Comparison of ENCODE assay signal across 33 cellular contexts in the genomic region with DNA sequence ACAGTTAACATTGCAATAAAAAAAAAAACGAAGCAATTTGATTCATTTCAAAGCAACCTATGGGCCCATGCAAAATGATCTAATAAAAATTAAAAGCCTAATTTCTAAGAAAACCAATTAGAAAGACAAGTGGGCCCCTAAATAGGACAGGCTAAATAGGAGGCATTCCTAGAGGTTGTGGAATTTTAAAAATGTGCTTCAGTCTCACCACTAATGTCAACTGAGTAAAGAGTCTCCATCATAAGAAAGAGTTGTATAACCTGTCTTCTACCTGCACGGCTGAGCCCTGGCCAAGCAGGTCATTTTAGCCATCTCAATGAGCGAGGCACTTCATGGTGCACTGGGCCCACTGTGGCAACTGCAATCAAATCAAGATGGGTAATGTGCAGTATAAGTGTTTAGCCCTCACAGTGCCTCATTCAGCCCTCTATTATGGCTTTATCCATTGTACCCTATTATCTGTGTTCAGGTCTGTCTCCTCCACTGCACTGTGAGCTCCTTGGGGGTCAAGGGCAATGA.
"Had no signal": no experiment of that assay in that cellular context is flagged by ENCODE, and none has a peak within 500 bp of the region (broad histone marks: within the 10 kb centered on the region; RNA-seq: fewer than 3 reads in every experiment).

No MANE protein-coding gene starts in this region.

- H3K9me3 ChIP-seq: ascending aorta, left ventricle myocardium inferior, pancreas, prostate gland had no signal

- ATAC-seq: naive thymus-derived CD8-positive, alpha-beta T cell; pancreas; sciatic nerve; stimulated activated effector memory CD8-positive, alpha-beta T cell treated with anti-CD3 and anti-CD28 coated beads, Interleukin-12 subunit alpha, Interleukin-12 subunit beta, amount 100 ng/mL, for 72 hours; stimulated activated naive CD8-positive, alpha-beta T cell treated with anti-CD3 and anti-CD28 coated beads, Interleukin-15, amount 100 ng/mL, for 72 hours had no signal

- H3K36me3 ChIP-seq: ascending aorta, brain microvascular endothelial cell, left ventricle myocardium inferior, pancreas, prostate gland, WERI-Rb-1 had no signal

- H3K9me3 Mint-ChIP-seq: activated CD4-positive, alpha-beta memory T cell treated with anti-CD3 and anti-CD28 coated beads, Interleukin-2, amount 10 ng/mL, durations not matched to agents 7 days and 5 days; activated CD4-positive, alpha-beta T cell treated with anti-CD3 and anti-CD28 coated beads, Interleukin-2, amount 10 ng/mL, durations not matched to agents 7 days and 5 days; activated naive CD4-positive, alpha-beta T cell treated with anti-CD3 and anti-CD28 coated beads, Interleukin-2, amount 10 ng/mL, durations not matched to agents 7 days and 5 days; activated naive CD8-positive, alpha-beta T cell treated with anti-CD3 and anti-CD28 coated beads, Interleukin-2, amount 10 ng/mL, durations not matched to agents 7 days and 5 days; activated T-cell treated with anti-CD3 and anti-CD28 coated beads, Interleukin-2, amount 50 U/mL, for 24 hours; stimulated activated effector memory CD8-positive, alpha-beta T cell treated with anti-CD3 and anti-CD28 coated beads, Interleukin-12 subunit alpha, Interleukin-12 subunit beta, amount 100 ng/mL, for 72 hours; stimulated activated naive CD8-positive, alpha-beta T cell treated with anti-CD3 and anti-CD28 coated beads, Interleukin-15, amount 100 ng/mL, for 72 hours; T-helper 1 cell treated with Interleukin-12 subunit alpha and Interleukin-12 subunit beta and Interleukin-4 antibody, amounts not matched to agents 30 μg/mL and 1 μg/mL, for 36 hours had no signal

- H3K4me1 Mint-ChIP-seq: activated CD4-positive, alpha-beta memory T cell treated with anti-CD3 and anti-CD28 coated beads, Interleukin-2, amount 10 ng/mL, durations not matched to agents 7 days and 5 days; activated CD4-positive, alpha-beta T cell treated with anti-CD3 and anti-CD28 coated beads, Interleukin-2, amount 10 ng/mL, durations not matched to agents 7 days and 5 days; activated naive CD4-positive, alpha-beta T cell treated with anti-CD3 and anti-CD28 coated beads, Interleukin-2, amount 10 ng/mL, durations not matched to agents 7 days and 5 days; activated naive CD8-positive, alpha-beta T cell treated with anti-CD3 and anti-CD28 coated beads, Interleukin-2, amount 10 ng/mL, durations not matched to agents 7 days and 5 days; naive thymus-derived CD8-positive, alpha-beta T cell; stimulated activated effector memory CD8-positive, alpha-beta T cell treated with anti-CD3 and anti-CD28 coated beads, Interleukin-12 subunit alpha, Interleukin-12 subunit beta, amount 100 ng/mL, for 72 hours; stimulated activated naive CD8-positive, alpha-beta T cell treated with anti-CD3 and anti-CD28 coated beads, Interleukin-15, amount 100 ng/mL, for 72 hours had no signal

- H3K27me3 Mint-ChIP-seq: stimulated activated naive CD8-positive, alpha-beta T cell treated with anti-CD3 and anti-CD28 coated beads, Interleukin-15, amount 100 ng/mL, for 72 hours had no signal

- H3K4me3 ChIP-seq: ascending aorta, coronary artery, left ventricle myocardium inferior, pancreas, prostate gland, skin epidermis had no signal

- H3K27ac ChIP-seq: ascending aorta, brain microvascular endothelial cell, coronary artery, left ventricle myocardium inferior, pancreas, prostate gland, skin epidermis, WERI-Rb-1 had no signal

- H3K27ac Mint-ChIP-seq: activated CD4-positive, alpha-beta memory T cell treated with anti-CD3 and anti-CD28 coated beads, Interleukin-2, amount 10 ng/mL, durations not matched to agents 7 days and 5 days; activated CD4-positive, alpha-beta T cell treated with anti-CD3 and anti-CD28 coated beads, Interleukin-2, amount 10 ng/mL, durations not matched to agents 7 days and 5 days; activated naive CD4-positive, alpha-beta T cell treated with anti-CD3 and anti-CD28 coated beads, Interleukin-2, amount 10 ng/mL, durations not matched to agents 7 days and 5 days; activated naive CD8-positive, alpha-beta T cell treated with anti-CD3 and anti-CD28 coated beads, Interleukin-2, amount 10 ng/mL, durations not matched to agents 7 days and 5 days; activated T-cell treated with anti-CD3 and anti-CD28 coated beads, Interleukin-2, amount 50 U/mL, for 24 hours; naive thymus-derived CD8-positive, alpha-beta T cell; stimulated activated effector memory CD8-positive, alpha-beta T cell treated with anti-CD3 and anti-CD28 coated beads, Interleukin-12 subunit alpha, Interleukin-12 subunit beta, amount 100 ng/mL, for 72 hours; stimulated activated naive CD8-positive, alpha-beta T cell treated with anti-CD3 and anti-CD28 coated beads, Interleukin-15, amount 100 ng/mL, for 72 hours; T-helper 1 cell treated with Interleukin-12 subunit alpha and Interleukin-12 subunit beta and Interleukin-4 antibody, amounts not matched to agents 30 μg/mL and 1 μg/mL, for 36 hours had no signal

- H3K4me1 ChIP-seq: ascending aorta, pancreas, prostate gland had no signal

- H3K27me3 ChIP-seq: ascending aorta, brain microvascular endothelial cell, pancreas had no signal

- DNase-seq: activated CD4-positive, alpha-beta memory T cell treated with anti-CD3 and anti-CD28 coated beads, Interleukin-2, amount 10 ng/mL, durations not matched to agents 7 days and 5 days; activated CD4-positive, alpha-beta T cell treated with anti-CD3 and anti-CD28 coated beads, Interleukin-2, amount 10 ng/mL, durations not matched to agents 7 days and 5 days; activated CD4-positive, CD25-positive, alpha-beta regulatory T cell treated with anti-CD3 and anti-CD28 coated beads, Interleukin-2, amount 50 U/mL, for 72 hours; activated CD8-positive, alpha-beta memory T cell treated with anti-CD3 and anti-CD28 coated beads, Interleukin-2, amount 50 U/mL, for 48 hours; activated gamma-delta T cell; activated naive CD4-positive, alpha-beta T cell treated with anti-CD3 and anti-CD28 coated beads, Interleukin-2, amount 10 ng/mL, durations not matched to agents 7 days and 5 days; activated naive CD8-positive, alpha-beta T cell treated with anti-CD3 and anti-CD28 coated beads, Interleukin-2, amount 10 ng/mL, durations not matched to agents 7 days and 5 days; activated T-cell treated with anti-CD3 and anti-CD28 coated beads, Interleukin-2, amount 50 U/mL, for 24 hours; brain microvascular endothelial cell; foreskin fibroblast; head of caudate nucleus; hippocampal formation; kidney glomerular epithelial cell; left ventricle myocardium inferior; midbrain; naive thymus-derived CD8-positive, alpha-beta T cell; nucleus accumbens; pancreas; retina; stimulated activated CD4-positive, alpha-beta T cell treated with anti-CD3 and anti-CD28 coated beads, Interleukin-4, amount 100 ng/mL, for 24 hours; stimulated activated naive CD8-positive, alpha-beta T cell treated with anti-CD3 and anti-CD28 coated beads, Interleukin-15, amount 100 ng/mL, for 72 hours; substantia nigra; SW 1271; T-helper 9 cell; WERI-Rb-1 had no signal

- H3K4me3 Mint-ChIP-seq: activated CD4-positive, alpha-beta memory T cell treated with anti-CD3 and anti-CD28 coated beads, Interleukin-2, amount 10 ng/mL, durations not matched to agents 7 days and 5 days; activated CD4-positive, alpha-beta T cell treated with anti-CD3 and anti-CD28 coated beads, Interleukin-2, amount 10 ng/mL, durations not matched to agents 7 days and 5 days; activated naive CD4-positive, alpha-beta T cell treated with anti-CD3 and anti-CD28 coated beads, Interleukin-2, amount 10 ng/mL, durations not matched to agents 7 days and 5 days; activated naive CD8-positive, alpha-beta T cell treated with anti-CD3 and anti-CD28 coated beads, Interleukin-2, amount 10 ng/mL, durations not matched to agents 7 days and 5 days; activated T-cell treated with anti-CD3 and anti-CD28 coated beads, Interleukin-2, amount 50 U/mL, for 24 hours; naive thymus-derived CD8-positive, alpha-beta T cell; neural crest cell; stimulated activated effector memory CD8-positive, alpha-beta T cell treated with anti-CD3 and anti-CD28 coated beads, Interleukin-12 subunit alpha, Interleukin-12 subunit beta, amount 100 ng/mL, for 72 hours; stimulated activated naive CD8-positive, alpha-beta T cell treated with anti-CD3 and anti-CD28 coated beads, Interleukin-15, amount 100 ng/mL, for 72 hours; T-helper 1 cell treated with Interleukin-12 subunit alpha and Interleukin-12 subunit beta and Interleukin-4 antibody, amounts not matched to agents 30 μg/mL and 1 μg/mL, for 36 hours had no signal

- H3K36me3 Mint-ChIP-seq: activated naive CD4-positive, alpha-beta T cell treated with anti-CD3 and anti-CD28 coated beads, Interleukin-2, amount 10 ng/mL, durations not matched to agents 7 days and 5 days; activated naive CD8-positive, alpha-beta T cell treated with anti-CD3 and anti-CD28 coated beads, Interleukin-2, amount 10 ng/mL, durations not matched to agents 7 days and 5 days; naive thymus-derived CD8-positive, alpha-beta T cell; stimulated activated effector memory CD8-positive, alpha-beta T cell treated with anti-CD3 and anti-CD28 coated beads, Interleukin-12 subunit alpha, Interleukin-12 subunit beta, amount 100 ng/mL, for 72 hours had no signal
